ENCODE assay signal across 1 cellular context in genomic region chr1:235206533-235207201, GRCh38.
TF ChIP-seq lines count a peak whose summit lies in the region.

No MANE protein-coding gene starts in this region.

TF ChIP-seq in GM12878, 131 proteins besides CTCF, POLR2A, EP300 and RAD21:
- TF ChIP-seq CBX3 (IDR thresholded peaks at IDR 0.05; ENCODE audit: borderline replicate concordance, low read depth) (no peak), RUNX3 (IDR thresholded peaks at IDR 0.05; ENCODE audit: low read length) (peak; percentile 15; the same call in 1 of the 2 replicates), YY1 (IDR thresholded peaks at IDR 0.05; ENCODE audit: low read depth, low read length) (no peak), KAT2A (conservative IDR thresholded peaks at IDR 0.05; ENCODE audit: control insufficient read depth, low read depth, low read length) (no peak), FOXK2 (IDR thresholded peaks at IDR 0.05) (no peak), TCF7 (IDR thresholded peaks at IDR 0.05; ENCODE audit: borderline replicate concordance) (peak; percentile 55; the same call in 1 of the 2 replicates)
